In the genomic region with DNA sequence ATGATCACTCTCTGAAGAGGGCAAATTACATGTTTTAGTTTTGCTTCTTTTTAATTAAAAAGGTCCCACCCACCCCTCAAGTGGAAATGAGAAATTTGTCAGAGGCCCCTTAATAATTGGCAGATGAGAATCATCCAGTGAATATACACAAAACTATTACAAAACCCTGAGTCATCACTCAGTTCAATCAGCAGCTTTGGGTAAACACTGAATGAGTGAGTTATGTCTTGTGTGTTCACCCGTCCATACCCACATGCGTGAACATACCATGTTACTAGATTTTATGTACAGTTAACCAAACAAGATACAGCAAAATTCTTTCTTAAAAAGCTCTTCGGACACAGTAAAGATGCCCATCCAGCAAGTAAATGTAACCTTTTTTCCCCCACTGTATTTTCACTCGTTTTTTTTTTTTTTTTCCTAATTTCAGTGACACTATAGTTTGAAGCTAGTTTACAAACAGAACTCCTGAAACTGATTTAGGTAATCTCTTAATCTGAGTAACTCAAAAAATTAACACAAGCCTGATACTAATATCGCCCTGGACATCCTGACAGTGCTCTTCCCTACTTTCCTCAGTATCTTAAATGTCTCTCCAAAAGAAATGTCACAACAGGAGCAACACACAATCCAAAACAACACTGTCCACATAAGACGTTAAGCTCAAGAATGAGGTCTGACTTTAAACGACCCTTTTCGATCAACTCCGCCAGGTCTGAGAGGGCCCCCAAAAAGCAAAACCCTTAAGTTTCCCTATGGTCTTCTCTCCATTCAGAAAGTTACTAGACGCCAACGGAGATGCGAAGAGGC, we compare ENCODE assay signal across 1 cellular context.
TF ChIP-seq lines count a peak whose summit lies in the region.

No MANE protein-coding gene starts in this region.

TF ChIP-seq in K562, 482 proteins besides CTCF, POLR2A, EP300 and RAD21 (continued from another document and continues in another):
- TF ChIP-seq, protein P1, sequence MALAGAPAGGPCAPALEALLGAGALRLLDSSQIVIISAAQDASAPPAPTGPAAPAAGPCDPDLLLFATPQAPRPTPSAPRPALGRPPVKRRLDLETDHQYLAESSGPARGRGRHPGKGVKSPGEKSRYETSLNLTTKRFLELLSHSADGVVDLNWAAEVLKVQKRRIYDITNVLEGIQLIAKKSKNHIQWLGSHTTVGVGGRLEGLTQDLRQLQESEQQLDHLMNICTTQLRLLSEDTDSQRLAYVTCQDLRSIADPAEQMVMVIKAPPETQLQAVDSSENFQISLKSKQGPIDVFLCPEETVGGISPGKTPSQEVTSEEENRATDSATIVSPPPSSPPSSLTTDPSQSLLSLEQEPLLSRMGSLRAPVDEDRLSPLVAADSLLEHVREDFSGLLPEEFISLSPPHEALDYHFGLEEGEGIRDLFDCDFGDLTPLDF (CRISPR knock-in tag; IDR thresholded peaks at IDR 0.05), result no peak
- TF ChIP-seq ZNF695 (CRISPR knock-in tag; IDR thresholded peaks at IDR 0.05) (no peak), HDAC2 (IDR thresholded peaks at IDR 0.05) (peak; percentile 64; the same call in 1 of the 2 replicates), ZNF184 (CRISPR knock-in tag; IDR thresholded peaks at IDR 0.05) (no peak), ZNF121 (CRISPR knock-in tag; conservative IDR thresholded peaks at IDR 0.05) (no peak), ZNF124 (CRISPR knock-in tag; IDR thresholded peaks at IDR 0.05) (no peak), TARDBP (IDR thresholded peaks at IDR 0.05) (no peak), KAT2B (IDR thresholded peaks at IDR 0.05; ENCODE audit: low read depth, low read length) (no peak), ZNF76 (CRISPR knock-in tag; IDR thresholded peaks at IDR 0.05; ENCODE audit: borderline replicate concordance) (no peak), ZBTB7A (IDR thresholded peaks at IDR 0.05; ENCODE audit: borderline replicate concordance, control insufficient read depth, low read depth, low read length) (no peak), CBX8 (IDR thresholded peaks at IDR 0.05; ENCODE audit: borderline replicate concordance, extremely low read depth, low read depth, low read length, poor library complexity, severe bottlenecking) (no peak), CCAR2 (IDR thresholded peaks at IDR 0.05; ENCODE audit: low read depth, low read length) (no peak), NCOA1 (IDR thresholded peaks at IDR 0.05; ENCODE audit: low read depth) (no peak), MCM5 (IDR thresholded peaks at IDR 0.05; ENCODE audit: low read depth) (no peak), ZNF57 (CRISPR knock-in tag; IDR thresholded peaks at IDR 0.05) (no peak), XRCC3 (IDR thresholded peaks at IDR 0.05) (no peak), SAFB2 (IDR thresholded peaks at IDR 0.05; ENCODE audit: borderline replicate concordance, low read depth, low read length, severe bottlenecking) (no peak), ARNT (IDR thresholded peaks at IDR 0.05) (no peak), GATA2 (CRISPR knock-in tag; IDR thresholded peaks at IDR 0.05) (no peak), BACH1 (tag; IDR thresholded peaks at IDR 0.05) (peak; percentile 78), MYNN (IDR thresholded peaks at IDR 0.05) (no peak), MYNN (CRISPR knock-in tag; IDR thresholded peaks at IDR 0.05) (no peak), GTF2A2 (tag; IDR thresholded peaks at IDR 0.05) (no peak), SMAD4 (CRISPR knock-in tag; conservative IDR thresholded peaks at IDR 0.05) (no peak), TRIM28 (IDR thresholded peaks at IDR 0.05) (no peak), NEUROD1 (IDR thresholded peaks at IDR 0.05; ENCODE audit: borderline replicate concordance, low read depth, low read length, partially characterized antibody) (peak; percentile 43), KAT8 (IDR thresholded peaks at IDR 0.05; ENCODE audit: low read depth) (no peak), TAL1 (IDR thresholded peaks at IDR 0.05) (no peak), IRF2 (CRISPR knock-in tag; IDR thresholded peaks at IDR 0.05) (no peak), TBL1XR1 (IDR thresholded peaks at IDR 0.05; ENCODE audit: low read length in 2 of 2) (peak in 1 of 2 experiments; percentile 48; a peak in 1 of 4 replicates)
- TF ChIP-seq, protein P2, sequence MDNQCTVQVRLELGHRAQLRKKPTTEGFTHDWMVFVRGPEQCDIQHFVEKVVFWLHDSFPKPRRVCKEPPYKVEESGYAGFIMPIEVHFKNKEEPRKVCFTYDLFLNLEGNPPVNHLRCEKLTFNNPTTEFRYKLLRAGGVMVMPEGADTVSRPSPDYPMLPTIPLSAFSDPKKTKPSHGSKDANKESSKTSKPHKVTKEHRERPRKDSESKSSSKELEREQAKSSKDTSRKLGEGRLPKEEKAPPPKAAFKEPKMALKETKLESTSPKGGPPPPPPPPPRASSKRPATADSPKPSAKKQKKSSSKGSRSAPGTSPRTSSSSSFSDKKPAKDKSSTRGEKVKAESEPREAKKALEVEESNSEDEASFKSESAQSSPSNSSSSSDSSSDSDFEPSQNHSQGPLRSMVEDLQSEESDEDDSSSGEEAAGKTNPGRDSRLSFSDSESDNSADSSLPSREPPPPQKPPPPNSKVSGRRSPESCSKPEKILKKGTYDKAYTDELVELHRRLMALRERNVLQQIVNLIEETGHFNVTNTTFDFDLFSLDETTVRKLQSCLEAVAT (IDR thresholded peaks at IDR 0.05), result peak; percentile 21 to 66; a peak in 1 of 4 replicates
- TF ChIP-seq, protein P3, sequence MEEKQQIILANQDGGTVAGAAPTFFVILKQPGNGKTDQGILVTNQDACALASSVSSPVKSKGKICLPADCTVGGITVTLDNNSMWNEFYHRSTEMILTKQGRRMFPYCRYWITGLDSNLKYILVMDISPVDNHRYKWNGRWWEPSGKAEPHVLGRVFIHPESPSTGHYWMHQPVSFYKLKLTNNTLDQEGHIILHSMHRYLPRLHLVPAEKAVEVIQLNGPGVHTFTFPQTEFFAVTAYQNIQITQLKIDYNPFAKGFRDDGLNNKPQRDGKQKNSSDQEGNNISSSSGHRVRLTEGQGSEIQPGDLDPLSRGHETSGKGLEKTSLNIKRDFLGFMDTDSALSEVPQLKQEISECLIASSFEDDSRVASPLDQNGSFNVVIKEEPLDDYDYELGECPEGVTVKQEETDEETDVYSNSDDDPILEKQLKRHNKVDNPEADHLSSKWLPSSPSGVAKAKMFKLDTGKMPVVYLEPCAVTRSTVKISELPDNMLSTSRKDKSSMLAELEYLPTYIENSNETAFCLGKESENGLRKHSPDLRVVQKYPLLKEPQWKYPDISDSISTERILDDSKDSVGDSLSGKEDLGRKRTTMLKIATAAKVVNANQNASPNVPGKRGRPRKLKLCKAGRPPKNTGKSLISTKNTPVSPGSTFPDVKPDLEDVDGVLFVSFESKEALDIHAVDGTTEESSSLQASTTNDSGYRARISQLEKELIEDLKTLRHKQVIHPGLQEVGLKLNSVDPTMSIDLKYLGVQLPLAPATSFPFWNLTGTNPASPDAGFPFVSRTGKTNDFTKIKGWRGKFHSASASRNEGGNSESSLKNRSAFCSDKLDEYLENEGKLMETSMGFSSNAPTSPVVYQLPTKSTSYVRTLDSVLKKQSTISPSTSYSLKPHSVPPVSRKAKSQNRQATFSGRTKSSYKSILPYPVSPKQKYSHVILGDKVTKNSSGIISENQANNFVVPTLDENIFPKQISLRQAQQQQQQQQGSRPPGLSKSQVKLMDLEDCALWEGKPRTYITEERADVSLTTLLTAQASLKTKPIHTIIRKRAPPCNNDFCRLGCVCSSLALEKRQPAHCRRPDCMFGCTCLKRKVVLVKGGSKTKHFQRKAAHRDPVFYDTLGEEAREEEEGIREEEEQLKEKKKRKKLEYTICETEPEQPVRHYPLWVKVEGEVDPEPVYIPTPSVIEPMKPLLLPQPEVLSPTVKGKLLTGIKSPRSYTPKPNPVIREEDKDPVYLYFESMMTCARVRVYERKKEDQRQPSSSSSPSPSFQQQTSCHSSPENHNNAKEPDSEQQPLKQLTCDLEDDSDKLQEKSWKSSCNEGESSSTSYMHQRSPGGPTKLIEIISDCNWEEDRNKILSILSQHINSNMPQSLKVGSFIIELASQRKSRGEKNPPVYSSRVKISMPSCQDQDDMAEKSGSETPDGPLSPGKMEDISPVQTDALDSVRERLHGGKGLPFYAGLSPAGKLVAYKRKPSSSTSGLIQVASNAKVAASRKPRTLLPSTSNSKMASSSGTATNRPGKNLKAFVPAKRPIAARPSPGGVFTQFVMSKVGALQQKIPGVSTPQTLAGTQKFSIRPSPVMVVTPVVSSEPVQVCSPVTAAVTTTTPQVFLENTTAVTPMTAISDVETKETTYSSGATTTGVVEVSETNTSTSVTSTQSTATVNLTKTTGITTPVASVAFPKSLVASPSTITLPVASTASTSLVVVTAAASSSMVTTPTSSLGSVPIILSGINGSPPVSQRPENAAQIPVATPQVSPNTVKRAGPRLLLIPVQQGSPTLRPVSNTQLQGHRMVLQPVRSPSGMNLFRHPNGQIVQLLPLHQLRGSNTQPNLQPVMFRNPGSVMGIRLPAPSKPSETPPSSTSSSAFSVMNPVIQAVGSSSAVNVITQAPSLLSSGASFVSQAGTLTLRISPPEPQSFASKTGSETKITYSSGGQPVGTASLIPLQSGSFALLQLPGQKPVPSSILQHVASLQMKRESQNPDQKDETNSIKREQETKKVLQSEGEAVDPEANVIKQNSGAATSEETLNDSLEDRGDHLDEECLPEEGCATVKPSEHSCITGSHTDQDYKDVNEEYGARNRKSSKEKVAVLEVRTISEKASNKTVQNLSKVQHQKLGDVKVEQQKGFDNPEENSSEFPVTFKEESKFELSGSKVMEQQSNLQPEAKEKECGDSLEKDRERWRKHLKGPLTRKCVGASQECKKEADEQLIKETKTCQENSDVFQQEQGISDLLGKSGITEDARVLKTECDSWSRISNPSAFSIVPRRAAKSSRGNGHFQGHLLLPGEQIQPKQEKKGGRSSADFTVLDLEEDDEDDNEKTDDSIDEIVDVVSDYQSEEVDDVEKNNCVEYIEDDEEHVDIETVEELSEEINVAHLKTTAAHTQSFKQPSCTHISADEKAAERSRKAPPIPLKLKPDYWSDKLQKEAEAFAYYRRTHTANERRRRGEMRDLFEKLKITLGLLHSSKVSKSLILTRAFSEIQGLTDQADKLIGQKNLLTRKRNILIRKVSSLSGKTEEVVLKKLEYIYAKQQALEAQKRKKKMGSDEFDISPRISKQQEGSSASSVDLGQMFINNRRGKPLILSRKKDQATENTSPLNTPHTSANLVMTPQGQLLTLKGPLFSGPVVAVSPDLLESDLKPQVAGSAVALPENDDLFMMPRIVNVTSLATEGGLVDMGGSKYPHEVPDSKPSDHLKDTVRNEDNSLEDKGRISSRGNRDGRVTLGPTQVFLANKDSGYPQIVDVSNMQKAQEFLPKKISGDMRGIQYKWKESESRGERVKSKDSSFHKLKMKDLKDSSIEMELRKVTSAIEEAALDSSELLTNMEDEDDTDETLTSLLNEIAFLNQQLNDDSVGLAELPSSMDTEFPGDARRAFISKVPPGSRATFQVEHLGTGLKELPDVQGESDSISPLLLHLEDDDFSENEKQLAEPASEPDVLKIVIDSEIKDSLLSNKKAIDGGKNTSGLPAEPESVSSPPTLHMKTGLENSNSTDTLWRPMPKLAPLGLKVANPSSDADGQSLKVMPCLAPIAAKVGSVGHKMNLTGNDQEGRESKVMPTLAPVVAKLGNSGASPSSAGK (IDR thresholded peaks at IDR 0.05), result no peak
- TF ChIP-seq, protein P4, sequence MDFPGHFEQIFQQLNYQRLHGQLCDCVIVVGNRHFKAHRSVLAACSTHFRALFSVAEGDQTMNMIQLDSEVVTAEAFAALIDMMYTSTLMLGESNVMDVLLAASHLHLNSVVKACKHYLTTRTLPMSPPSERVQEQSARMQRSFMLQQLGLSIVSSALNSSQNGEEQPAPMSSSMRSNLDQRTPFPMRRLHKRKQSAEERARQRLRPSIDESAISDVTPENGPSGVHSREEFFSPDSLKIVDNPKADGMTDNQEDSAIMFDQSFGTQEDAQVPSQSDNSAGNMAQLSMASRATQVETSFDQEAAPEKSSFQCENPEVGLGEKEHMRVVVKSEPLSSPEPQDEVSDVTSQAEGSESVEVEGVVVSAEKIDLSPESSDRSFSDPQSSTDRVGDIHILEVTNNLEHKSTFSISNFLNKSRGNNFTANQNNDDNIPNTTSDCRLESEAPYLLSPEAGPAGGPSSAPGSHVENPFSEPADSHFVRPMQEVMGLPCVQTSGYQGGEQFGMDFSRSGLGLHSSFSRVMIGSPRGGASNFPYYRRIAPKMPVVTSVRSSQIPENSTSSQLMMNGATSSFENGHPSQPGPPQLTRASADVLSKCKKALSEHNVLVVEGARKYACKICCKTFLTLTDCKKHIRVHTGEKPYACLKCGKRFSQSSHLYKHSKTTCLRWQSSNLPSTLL (IDR thresholded peaks at IDR 0.05), result no peak; the same call in 1 of the 2 replicates
- TF ChIP-seq, protein P5, sequence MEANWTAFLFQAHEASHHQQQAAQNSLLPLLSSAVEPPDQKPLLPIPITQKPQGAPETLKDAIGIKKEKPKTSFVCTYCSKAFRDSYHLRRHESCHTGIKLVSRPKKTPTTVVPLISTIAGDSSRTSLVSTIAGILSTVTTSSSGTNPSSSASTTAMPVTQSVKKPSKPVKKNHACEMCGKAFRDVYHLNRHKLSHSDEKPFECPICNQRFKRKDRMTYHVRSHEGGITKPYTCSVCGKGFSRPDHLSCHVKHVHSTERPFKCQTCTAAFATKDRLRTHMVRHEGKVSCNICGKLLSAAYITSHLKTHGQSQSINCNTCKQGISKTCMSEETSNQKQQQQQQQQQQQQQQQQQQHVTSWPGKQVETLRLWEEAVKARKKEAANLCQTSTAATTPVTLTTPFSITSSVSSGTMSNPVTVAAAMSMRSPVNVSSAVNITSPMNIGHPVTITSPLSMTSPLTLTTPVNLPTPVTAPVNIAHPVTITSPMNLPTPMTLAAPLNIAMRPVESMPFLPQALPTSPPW (CRISPR knock-in tag; IDR thresholded peaks at IDR 0.05), result no peak
- TF ChIP-seq, protein P6, sequence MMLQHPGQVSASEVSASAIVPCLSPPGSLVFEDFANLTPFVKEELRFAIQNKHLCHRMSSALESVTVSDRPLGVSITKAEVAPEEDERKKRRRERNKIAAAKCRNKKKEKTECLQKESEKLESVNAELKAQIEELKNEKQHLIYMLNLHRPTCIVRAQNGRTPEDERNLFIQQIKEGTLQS (IDR thresholded peaks at IDR 0.05), result peak; percentile 93
- TF ChIP-seq, protein P6 (CRISPR knock-in tag; conservative IDR thresholded peaks at IDR 0.05), result no peak
- TF ChIP-seq, protein P7, sequence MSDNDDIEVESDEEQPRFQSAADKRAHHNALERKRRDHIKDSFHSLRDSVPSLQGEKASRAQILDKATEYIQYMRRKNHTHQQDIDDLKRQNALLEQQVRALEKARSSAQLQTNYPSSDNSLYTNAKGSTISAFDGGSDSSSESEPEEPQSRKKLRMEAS (CRISPR knock-in tag; IDR thresholded peaks at IDR 0.05), result no peak
- TF ChIP-seq, protein P8, sequence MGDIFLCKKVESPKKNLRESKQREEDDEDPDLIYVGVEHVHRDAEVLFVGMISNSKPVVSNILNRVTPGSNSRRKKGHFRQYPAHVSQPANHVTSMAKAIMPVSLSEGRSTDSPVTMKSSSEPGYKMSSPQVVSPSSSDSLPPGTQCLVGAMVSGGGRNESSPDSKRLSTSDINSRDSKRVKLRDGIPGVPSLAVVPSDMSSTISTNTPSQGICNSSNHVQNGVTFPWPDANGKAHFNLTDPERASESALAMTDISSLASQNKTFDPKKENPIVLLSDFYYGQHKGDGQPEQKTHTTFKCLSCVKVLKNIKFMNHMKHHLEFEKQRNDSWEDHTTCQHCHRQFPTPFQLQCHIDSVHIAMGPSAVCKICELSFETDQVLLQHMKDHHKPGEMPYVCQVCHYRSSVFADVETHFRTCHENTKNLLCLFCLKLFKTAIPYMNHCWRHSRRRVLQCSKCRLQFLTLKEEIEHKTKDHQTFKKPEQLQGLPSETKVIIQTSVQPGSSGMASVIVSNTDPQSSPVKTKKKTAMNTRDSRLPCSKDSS (IDR thresholded peaks at IDR 0.05; ENCODE audit: low read depth, partially characterized antibody), result no peak
